Comparison of ENCODE assay signal across 12 cellular contexts in the genomic region with DNA sequence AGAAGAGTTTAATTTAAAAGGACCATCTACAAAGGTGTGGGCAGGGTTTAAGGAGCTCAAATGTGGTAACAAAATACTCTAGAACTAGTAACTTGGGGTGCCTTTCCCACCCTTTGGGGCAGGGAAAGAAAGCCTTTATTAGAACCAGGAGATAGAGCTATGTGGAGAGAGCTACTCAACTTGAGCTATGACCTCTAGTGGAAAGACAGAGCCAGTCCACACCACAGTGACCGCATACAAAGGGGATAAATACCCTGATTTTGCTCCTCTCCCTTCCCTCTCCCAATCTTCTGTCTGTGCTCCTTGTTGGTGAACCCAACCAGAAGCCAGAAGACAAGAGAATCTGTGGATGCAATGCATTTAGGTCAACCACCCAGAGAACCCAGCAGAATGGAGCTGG. TPM values are rescaled to one million over a fixed set of nuclear protein-coding genes. Genes with fewer than 3 reads are reported as not detected.
DNase-seq lines count a peak whose midpoint lies in the region; ATAC-seq and TF ChIP-seq lines count a peak whose summit lies in the region.
"Had no signal": no experiment of that assay in that cellular context is flagged by ENCODE, and none has a peak within 500 bp of the region (broad histone marks: within the 10 kb centered on the region; RNA-seq: fewer than 3 reads in every experiment).

No MANE protein-coding gene starts in this region.

- peak; percentile 44 for ATAC-seq in memory B cell (ENCODE audit: low read depth)
- no peak for ATAC-seq in activated T-cell treated with anti-CD3 and anti-CD28 coated beads, Interleukin-2, amount 50 U/mL, for 72 hours (replicated peaks in 1 of 2)
- ATAC-seq in GM18511 (IDR thresholded peaks at IDR 0.05; ENCODE audit: unreplicated experiment), result no peak
- ATAC-seq: activated T-helper 17 cell treated with anti-CD3 and anti-CD28 coated beads, Interleukin-2, amount 50 U/mL, for 72 hours had no signal

- peak; percentile 22 for TF ChIP-seq CTCF in Calu3 (IDR thresholded peaks at IDR 0.05; ENCODE audit: unreplicated experiment)
- peak; percentile 57 for TF ChIP-seq CTCF in LNCaP clone FGC (IDR thresholded peaks at IDR 0.05; ENCODE audit: control insufficient read depth, extremely low read depth, insufficient read depth)
- peak; percentile 68 for TF ChIP-seq CTCF in choroid plexus epithelial cell (conservative IDR thresholded peaks at IDR 0.05; ENCODE audit: low read depth, low read length)

- BruUV-seq in Calu3 (replicated peaks; lab: Mats Ljungman, UMichigan), result no TSS peak

- DNase-seq in Calu3 (no peak), LNCaP clone FGC (ENCODE audit: low read depth) (no peak), choroid plexus epithelial cell (ENCODE audit: low read depth) (peak; percentile 52), memory B cell (ENCODE audit: low spot score in 2 of 2) (no peak), MV-4-11 (lab: John Stamatoyannopoulos, UW) (no peak), mesenteric fat pad (ENCODE audit: low spot score) (no peak)
- DNase-seq in activated T-cell treated with anti-CD3 and anti-CD28 coated beads, Interleukin-2, amount 50 U/mL, for 72 hours, result no peak
- DNase-seq: MG63 had no signal

- H3K4me3 Mint-ChIP-seq in Calu3 (ENCODE audit: low read depth, unreplicated experiment) (no peak overlapping the region), memory B cell (no peak overlapping the region)
- H3K4me3 Mint-ChIP-seq in activated T-cell treated with anti-CD3 and anti-CD28 coated beads, Interleukin-2, amount 50 U/mL, for 72 hours, result no peak overlapping the region
- H3K4me3 Mint-ChIP-seq: activated T-helper 17 cell treated with anti-CD3 and anti-CD28 coated beads, Interleukin-2, amount 50 U/mL, for 72 hours; T-helper 1 cell treated with Interleukin-12 subunit alpha and Interleukin-12 subunit beta and Interleukin-4 antibody, amounts not matched to agents 30 μg/mL and 1 μg/mL, for 36 hours had no signal

- intact Hi-C loops in Calu3 (cut with micrococcal nuclease; ENCODE audit: unreplicated experiment), result loop anchor here (2.0 to 10.0 kb wide), 2 partner anchors 126 to 160 kb away; no protein-coding TSS in a partner anchor

- H3K9me3 Mint-ChIP-seq in Calu3 (ENCODE audit: low read depth, unreplicated experiment), result no peaks in the 10 kb centered on the region
- no peaks in the 10 kb centered on the region for H3K9me3 Mint-ChIP-seq in memory B cell
- H3K9me3 Mint-ChIP-seq in activated T-cell treated with anti-CD3 and anti-CD28 coated beads, Interleukin-2, amount 50 U/mL, for 72 hours, result no peaks in the 10 kb centered on the region
- H3K9me3 Mint-ChIP-seq: activated T-helper 17 cell treated with anti-CD3 and anti-CD28 coated beads, Interleukin-2, amount 50 U/mL, for 72 hours; T-helper 1 cell treated with Interleukin-12 subunit alpha and Interleukin-12 subunit beta and Interleukin-4 antibody, amounts not matched to agents 30 μg/mL and 1 μg/mL, for 36 hours had no signal

- no peaks in the 10 kb centered on the region for H3K36me3 Mint-ChIP-seq in Calu3 (ENCODE audit: insufficient read depth, unreplicated experiment)
- peaks cover 5% of the 10 kb centered on the region for H3K36me3 Mint-ChIP-seq in memory B cell
- no peaks in the 10 kb centered on the region for H3K36me3 Mint-ChIP-seq in activated T-cell treated with anti-CD3 and anti-CD28 coated beads, Interleukin-2, amount 50 U/mL, for 72 hours (ENCODE audit: insufficient read depth in 2 of 2)

- H3K4me3 ChIP-seq in LNCaP clone FGC (ENCODE audit: low read depth, low read length) (no peak overlapping the region), choroid plexus epithelial cell (ENCODE audit: low read depth, low read length) (no peak overlapping the region)
- H3K4me3 ChIP-seq: MG63, suprapubic skin had no signal

- CTCF ChIA-PET in Calu3 (lab: Charles Lee), result interaction anchor here (0.6 to 2.0 kb wide), 9 partner anchors 17 to 302 kb away, joined by 3 to 9 read pairs (median 5); no protein-coding TSS in a partner anchor

- H3K27me3 Mint-ChIP-seq in Calu3 (ENCODE audit: unreplicated experiment), result no peaks in the 10 kb centered on the region
- no peaks in the 10 kb centered on the region for H3K27me3 Mint-ChIP-seq in memory B cell
- no peaks in the 10 kb centered on the region for H3K27me3 Mint-ChIP-seq in activated T-cell treated with anti-CD3 and anti-CD28 coated beads, Interleukin-2, amount 50 U/mL, for 72 hours (ENCODE audit: low read depth)
- H3K27me3 Mint-ChIP-seq: activated T-helper 17 cell treated with anti-CD3 and anti-CD28 coated beads, Interleukin-2, amount 50 U/mL, for 72 hours had no signal

- H3K27ac Mint-ChIP-seq in Calu3 (ENCODE audit: unreplicated experiment) (no peak overlapping the region), memory B cell (peak overlapping the region; percentile 17)
- H3K27ac Mint-ChIP-seq in activated T-cell treated with anti-CD3 and anti-CD28 coated beads, Interleukin-2, amount 50 U/mL, for 72 hours, result no peak overlapping the region
- H3K27ac Mint-ChIP-seq: activated T-helper 17 cell treated with anti-CD3 and anti-CD28 coated beads, Interleukin-2, amount 50 U/mL, for 72 hours; T-helper 1 cell treated with Interleukin-12 subunit alpha and Interleukin-12 subunit beta and Interleukin-4 antibody, amounts not matched to agents 30 μg/mL and 1 μg/mL, for 36 hours had no signal

- no peaks in the 10 kb centered on the region for H3K4me1 Mint-ChIP-seq in Calu3 (ENCODE audit: low read depth, unreplicated experiment)
- H3K4me1 Mint-ChIP-seq in memory B cell, result no peaks in the 10 kb centered on the region
- H3K4me1 Mint-ChIP-seq in activated T-cell treated with anti-CD3 and anti-CD28 coated beads, Interleukin-2, amount 50 U/mL, for 72 hours (ENCODE audit: low read depth), result no peaks in the 10 kb centered on the region
- H3K4me1 Mint-ChIP-seq: activated T-helper 17 cell treated with anti-CD3 and anti-CD28 coated beads, Interleukin-2, amount 50 U/mL, for 72 hours had no signal

RNA-seq across cellular contexts. Expression of gene JAK1, which starts 54.4 kb away (rescaled TPM):
- 107 and 130 TPM in 2 replicates for total RNA-seq in Calu3 (2022)
- total RNA-seq in activated T-cell treated with anti-CD3 and anti-CD28 coated beads, Interleukin-2, amount 50 U/mL, for 72 hours, result 100 to 1,000 TPM; 169 to 185 TPM
- 187 TPM for total RNA-seq in mesenteric fat pad
